15 cellular contexts compared by ENCODE assay signal in genomic region chr5:141870871-141871270, GRCh38. TPM values are rescaled to one million over a fixed set of nuclear protein-coding genes. Genes with fewer than 3 reads are reported as not detected.
DNase-seq lines count a peak whose midpoint lies in the region; FAIRE-seq and TF ChIP-seq lines count a peak whose summit lies in the region.
"Had no signal": no experiment of that assay in that cellular context is flagged by ENCODE, and none has a peak within 500 bp of the region (broad histone marks: within the 10 kb centered on the region; RNA-seq: fewer than 3 reads in every experiment).

No MANE protein-coding gene starts in this region.

- H4K8ac ChIP-seq in mesendoderm (ENCODE audit: low read depth, low read length) = no peak overlapping the region

- H3K4me3 ChIP-seq in mesendoderm (ENCODE audit: low read length) = no peak overlapping the region
- H3K4me3 ChIP-seq: gastrocnemius medialis, GM12878, right atrium auricular region had no signal

- TF ChIP-seq POLR2A in GM12891 (IDR thresholded peaks at IDR 0.05; ENCODE audit: low read depth, low read length) = no peak

- peak; percentile 39 for DNase-seq in M059J (ENCODE audit: low read depth)
- peak; percentile 76 for DNase-seq in dermis blood vessel endothelial cell
- no peak for DNase-seq in mesendoderm
- DNase-seq in type B pancreatic cell (ENCODE audit: extremely low spot score, unreplicated experiment) = no peak
- no peak for DNase-seq in activated naive CD4-positive, alpha-beta T cell treated with anti-CD3 and anti-CD28 coated beads for 36 hours
- DNase-seq in GM12891 (ENCODE audit: insufficient read length, low spot score) = no peak
- no peak for DNase-seq in NCI-H146 treated with DMSO at 0.1 percent for 48 hours (lab: John Stamatoyannopoulos, UW; ENCODE audit: unreplicated experiment)
- DNase-seq: gastrocnemius medialis; NCI-H1694; NCI-H748 treated with DMSO at 0.1 percent for 48 hours; stimulated activated CD4-positive, alpha-beta T cell treated with anti-CD3 and anti-CD28 coated beads, Interleukin-4, amount 100 ng/mL, for 1 hour had no signal

- H3K4me1 ChIP-seq in mesendoderm (ENCODE audit: control insufficient read depth, low read depth, low read length) = peaks cover 27% of the 10 kb centered on the region

- no peak overlapping the region for H3K9ac ChIP-seq in mesendoderm (ENCODE audit: low read length)

- peak overlapping the region; percentile 62 for H3K4me3 Mint-ChIP-seq in type B pancreatic cell
- H3K4me3 Mint-ChIP-seq in activated naive CD4-positive, alpha-beta T cell treated with anti-CD3 and anti-CD28 coated beads for 36 hours = no peak overlapping the region
- H3K4me3 Mint-ChIP-seq: dendritic cell treated with granulocyte-macrophage colony-stimulating factor and Interleukin-4, amounts not matched to agents 40 ng/mL and 50 ng/mL, for 4 days had no signal

- H3K79me1 ChIP-seq in mesendoderm (ENCODE audit: low read length) = peaks cover 26% of the 10 kb centered on the region

- H2BK5ac ChIP-seq in mesendoderm (ENCODE audit: low read length) = no peak overlapping the region

- no peak overlapping the region for H3K23ac ChIP-seq in mesendoderm (ENCODE audit: low read length)

- no peak overlapping the region for H3K4me2 ChIP-seq in mesendoderm (ENCODE audit: low read length)

- peak overlapping the region; percentile 27 for H3K56ac ChIP-seq in mesendoderm (ENCODE audit: low read length)

- H4K5ac ChIP-seq in mesendoderm (ENCODE audit: low read length) = no peak overlapping the region

- H3K4ac ChIP-seq in mesendoderm (ENCODE audit: low read depth, low read length) = no peak overlapping the region

- H3K79me2 ChIP-seq in mesendoderm (ENCODE audit: control insufficient read depth, insufficient read depth, low read length) = peaks cover 42% of the 10 kb centered on the region

- H3K27me3 Mint-ChIP-seq in type B pancreatic cell = peaks cover 61% of the 10 kb centered on the region
- peaks cover 31% of the 10 kb centered on the region for H3K27me3 Mint-ChIP-seq in activated naive CD4-positive, alpha-beta T cell treated with anti-CD3 and anti-CD28 coated beads for 36 hours (ENCODE audit: low read depth)

- H2BK120ac ChIP-seq in mesendoderm (ENCODE audit: low read depth, low read length) = no peak overlapping the region

- no CpG with 5 or more reads among the region's 4 CpGs for WGBS in mesendoderm (ENCODE audit: extremely low coverage, insufficient coverage, low lambda C conversion rate)

- peaks cover 3% of the 10 kb centered on the region for H3K36me3 Mint-ChIP-seq in type B pancreatic cell
- no peaks in the 10 kb centered on the region for H3K36me3 Mint-ChIP-seq in activated naive CD4-positive, alpha-beta T cell treated with anti-CD3 and anti-CD28 coated beads for 36 hours (ENCODE audit: low read depth)

- no peaks in the 10 kb centered on the region for H3K27me3 ChIP-seq in mesendoderm (ENCODE audit: insufficient read depth, low read length, poor library complexity)

- CTCF ChIA-PET in activated naive CD4-positive, alpha-beta T cell treated with anti-CD3 and anti-CD28 coated beads for 36 hours (lab: Charles Lee) = interaction anchor here (0.7 to 0.9 kb wide), 2 partner anchors 9 to 25 kb away, joined by 3 read pairs; no protein-coding TSS in a partner anchor

- H3K4me1 Mint-ChIP-seq in type B pancreatic cell (ENCODE audit: unreplicated experiment) = peaks cover 42% of the 10 kb centered on the region
- H3K4me1 Mint-ChIP-seq in activated naive CD4-positive, alpha-beta T cell treated with anti-CD3 and anti-CD28 coated beads for 36 hours (ENCODE audit: low read depth) = no peaks in the 10 kb centered on the region

- intact Hi-C loops in activated naive CD4-positive, alpha-beta T cell treated with anti-CD3 and anti-CD28 coated beads for 36 hours (cut with micrococcal nuclease) = loop anchor here (10.0 kb wide), 1 partner anchor 456 kb away; the partner anchor contains the start of genes PCDHGA10 and PCDHGB7

- H2BK15ac ChIP-seq in mesendoderm (replicated peaks; ENCODE audit: low read depth) = no peak overlapping the region

- H2AK5ac ChIP-seq in mesendoderm (ENCODE audit: low read length) = no peak overlapping the region

- TF ChIP-seq CTCF in type B pancreatic cell (conservative IDR thresholded peaks at IDR 0.05) = no peak

- H3K18ac ChIP-seq in mesendoderm (ENCODE audit: low read length) = no peak overlapping the region

- no peaks in the 10 kb centered on the region for H3K36me3 ChIP-seq in mesendoderm (ENCODE audit: control insufficient read depth, insufficient read depth, low read length)
- H3K36me3 ChIP-seq: gastrocnemius medialis had no signal

- no peak for FAIRE-seq in GM12891 (lab: Jason Lieb, UNC)
- FAIRE-seq: GM12878 had no signal

- peak overlapping the region; percentile 0 for H3K27ac Mint-ChIP-seq in type B pancreatic cell
- no peak overlapping the region for H3K27ac Mint-ChIP-seq in activated naive CD4-positive, alpha-beta T cell treated with anti-CD3 and anti-CD28 coated beads for 36 hours
- H3K27ac Mint-ChIP-seq: dendritic cell treated with granulocyte-macrophage colony-stimulating factor and Interleukin-4, amounts not matched to agents 40 ng/mL and 50 ng/mL, for 4 days had no signal

- no peak overlapping the region for H3K27ac ChIP-seq in mesendoderm (ENCODE audit: low read depth, low read length)
- H3K27ac ChIP-seq: C4-2B, right atrium auricular region had no signal

- no peaks in the 10 kb centered on the region for H3K9me3 Mint-ChIP-seq in type B pancreatic cell
- H3K9me3 Mint-ChIP-seq in activated naive CD4-positive, alpha-beta T cell treated with anti-CD3 and anti-CD28 coated beads for 36 hours = no peaks in the 10 kb centered on the region
- H3K9me3 Mint-ChIP-seq: dendritic cell treated with granulocyte-macrophage colony-stimulating factor and Interleukin-4, amounts not matched to agents 40 ng/mL and 50 ng/mL, for 4 days had no signal

TF ChIP-seq in GM12891, 5 proteins besides CTCF, POLR2A, EP300 and RAD21:
- TF ChIP-seq POLR2AphosphoS5 (IDR thresholded peaks at IDR 0.05; ENCODE audit: low read depth, low read length) = no peak
- TF ChIP-seq PAX5 (IDR thresholded peaks at IDR 0.05; ENCODE audit: insufficient read depth, low read length, severe bottlenecking) = no peak
- no peak for TF ChIP-seq TAF1 (IDR thresholded peaks at IDR 0.05; ENCODE audit: low read depth, low read length)
- TF ChIP-seq SPI1 (IDR thresholded peaks at IDR 0.05; ENCODE audit: low read depth, low read length) = no peak
- TF ChIP-seq POU2F2 (IDR thresholded peaks at IDR 0.05; ENCODE audit: low read depth, low read length) = no peak

RNA-seq across cellular contexts. Expression of gene PCDH1, which starts 7.3 kb away (rescaled TPM):
- total RNA-seq in M059J (2014; rRNA removed; shearing (Covaris generic)) = 4.9 and 5.4 TPM in 2 replicates
- total RNA-seq in dermis blood vessel endothelial cell = 94.4 and 162 TPM in 2 replicates
- 11.8 TPM for polyA plus RNA-seq in mesendoderm (2013, experiment 1 of 2)
- 12.2 TPM for polyA plus RNA-seq in mesendoderm (2013, experiment 2 of 2)
- 22.8 and 41.7 TPM in 2 replicates for total RNA-seq in type B pancreatic cell (ENCODE audit: low replicate concordance)
- total RNA-seq in activated naive CD4-positive, alpha-beta T cell treated with anti-CD3 and anti-CD28 coated beads for 36 hours = not detected
- 0.15 TPM for polyA plus RNA-seq in GM12891 (2012; ENCODE audit: low read depth, missing spikeins)

RNA-seq across cellular contexts. Expression of gene DELE1, which starts 52.8 kb away (rescaled TPM):
- 35.6 and 47.0 TPM in 2 replicates for total RNA-seq in M059J (2014; rRNA removed; shearing (Covaris generic))
- 66.4 and 81.7 TPM in 2 replicates for total RNA-seq in dermis blood vessel endothelial cell
- 29.3 TPM for polyA plus RNA-seq in mesendoderm (2013, experiment 1 of 2)
- 30.5 TPM for polyA plus RNA-seq in mesendoderm (2013, experiment 2 of 2)
- 45.7 and 67.9 TPM in 2 replicates for total RNA-seq in type B pancreatic cell (ENCODE audit: low replicate concordance)
- total RNA-seq in activated naive CD4-positive, alpha-beta T cell treated with anti-CD3 and anti-CD28 coated beads for 36 hours = 10 to 100 TPM; 48.0 to 50.6 TPM
- polyA plus RNA-seq in GM12891 (2012; ENCODE audit: low read depth, missing spikeins) = 32.8 TPM

Comparison
In these comparisons a context has a peak if more than half of its experiments do, and no peak if none do; other contexts are left out.
1. DNase-seq: peak in M059J (single experiment) and dermis blood vessel endothelial cell (single experiment); none in mesendoderm (single experiment), type B pancreatic cell (single experiment), activated naive CD4-positive, alpha-beta T cell treated with anti-CD3 and anti-CD28 coated beads for 36 hours (single experiment), GM12891 (single experiment) and NCI-H146 treated with DMSO at 0.1 percent for 48 hours (single experiment).